Comparison of ENCODE assay signal across 8 cellular contexts in the genomic region with DNA sequence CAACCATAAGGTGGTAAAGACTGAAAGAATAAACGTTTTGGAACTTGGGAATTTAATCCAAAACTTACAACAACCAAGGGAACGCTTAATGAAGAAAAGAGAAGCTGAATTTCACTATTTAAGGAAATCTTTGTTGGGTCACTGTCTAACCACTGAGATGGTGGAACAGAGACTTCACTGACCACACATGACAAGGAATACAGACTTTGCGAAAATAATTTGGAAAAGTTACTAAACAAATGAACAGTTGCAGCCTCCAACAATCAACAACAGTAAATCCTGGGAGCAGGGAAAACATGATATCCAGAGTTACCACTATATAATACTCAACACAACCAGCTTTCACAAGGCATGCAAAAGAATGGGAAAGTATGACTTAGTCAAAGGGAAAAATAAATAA.
"Had no signal": no experiment of that assay in that cellular context is flagged by ENCODE, and none has a peak within 500 bp of the region (broad histone marks: within the 10 kb centered on the region; RNA-seq: fewer than 3 reads in every experiment).

No MANE protein-coding gene starts in this region.

- H3K4me3 ChIP-seq: GM12878 had no signal

- DNase-seq: GDM1, GF-D8 had no signal

- ATAC-seq: GM12878 had no signal

- FAIRE-seq: G401.6, GM12878, GM12891, GM12892, GM18507, GM19239 had no signal
